ENCODE assay signal across 15 cellular contexts in the genomic region with DNA sequence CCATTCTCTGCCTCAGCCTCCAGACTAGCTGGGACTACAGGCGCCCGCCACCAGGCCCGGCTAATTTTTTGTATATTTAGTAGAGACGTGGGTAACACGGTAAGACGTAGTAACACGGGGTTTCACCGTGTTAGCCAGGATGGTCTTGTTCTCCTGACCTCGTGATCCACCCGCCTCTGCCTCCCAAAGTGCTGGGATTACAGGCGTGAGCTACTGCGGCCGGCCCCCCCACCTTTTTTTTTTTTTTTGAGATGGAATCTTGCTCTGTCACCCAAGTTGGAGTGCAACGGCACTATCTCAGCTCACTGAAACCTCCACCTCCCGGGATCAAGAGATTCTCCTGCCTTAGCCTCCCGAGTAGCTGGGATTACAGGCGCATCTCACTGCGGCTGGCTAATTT. TPM values are rescaled to one million over a fixed set of nuclear protein-coding genes. Genes with fewer than 3 reads are reported as not detected.
"Had no signal": no experiment of that assay in that cellular context is flagged by ENCODE, and none has a peak within 500 bp of the region (broad histone marks: within the 10 kb centered on the region; RNA-seq: fewer than 3 reads in every experiment).

No MANE protein-coding gene starts in this region.

RNA-seq across cellular contexts. Expression of a gene that starts 5.5 kb away (rescaled TPM):
- total RNA-seq: activated B cell treated with CpG ODN at 0.5 μM for 24 hours; activated CD4-positive, alpha-beta memory T cell treated with anti-CD3 and anti-CD28 coated beads for 36 hours; activated CD4-positive, alpha-beta T cell treated with anti-CD3 and anti-CD28 coated beads, Interleukin-2, amount 10 ng/mL, durations not matched to agents 24 days and 14 days; activated CD8-positive, alpha-beta memory T cell treated with anti-CD3 and anti-CD28 coated beads for 36 hours; activated CD8-positive, alpha-beta T cell treated with anti-CD3 and anti-CD28 coated beads for 36 hours; activated naive CD4-positive, alpha-beta T cell treated with anti-CD3 and anti-CD28 coated beads for 36 hours; activated naive CD4-positive, alpha-beta T cell treated with anti-CD3 and anti-CD28 coated beads, Interleukin-2, amount 50 U/mL, for 72 hours; activated naive CD8-positive, alpha-beta T cell treated with anti-CD3 and anti-CD28 coated beads for 36 hours; activated T-cell treated with anti-CD3 and anti-CD28 coated beads, Interleukin-2, amount 50 U/mL, for 72 hours; activated T-helper 1 cell treated with anti-CD3 and anti-CD28 coated beads, Interleukin-12 subunit alpha, Interleukin-12 subunit beta, Interleukin-2, Interleukin-4 antibody, amounts not matched to agents 30 ng/mL and 10 ng/mL and 1 ng/mL, durations not matched to agents 14 hours and 24 hours and 36 hours; activated T-helper 17 cell treated with anti-CD3 and anti-CD28 coated beads, Interleukin-2, amount 50 U/mL, for 72 hours; aorta; astrocyte; cardiac septum; T-helper 2 cell treated with Interferon-gamma antibody and Interleukin-4, amounts not matched to agents 100 ng/mL and 5 ng/mL, for 36 hours had no signal

RNA-seq across cellular contexts. Expression of a gene that starts 36.8 kb away (rescaled TPM):
- total RNA-seq: activated B cell treated with CpG ODN at 0.5 μM for 24 hours; activated CD4-positive, alpha-beta memory T cell treated with anti-CD3 and anti-CD28 coated beads for 36 hours; activated CD4-positive, alpha-beta T cell treated with anti-CD3 and anti-CD28 coated beads, Interleukin-2, amount 10 ng/mL, durations not matched to agents 24 days and 14 days; activated CD8-positive, alpha-beta memory T cell treated with anti-CD3 and anti-CD28 coated beads for 36 hours; activated CD8-positive, alpha-beta T cell treated with anti-CD3 and anti-CD28 coated beads for 36 hours; activated naive CD4-positive, alpha-beta T cell treated with anti-CD3 and anti-CD28 coated beads for 36 hours; activated naive CD8-positive, alpha-beta T cell treated with anti-CD3 and anti-CD28 coated beads for 36 hours; activated T-helper 1 cell treated with anti-CD3 and anti-CD28 coated beads, Interleukin-12 subunit alpha, Interleukin-12 subunit beta, Interleukin-2, Interleukin-4 antibody, amounts not matched to agents 30 ng/mL and 10 ng/mL and 1 ng/mL, durations not matched to agents 14 hours and 24 hours and 36 hours; activated T-helper 17 cell treated with anti-CD3 and anti-CD28 coated beads, Interleukin-2, amount 50 U/mL, for 72 hours; T-helper 2 cell treated with Interferon-gamma antibody and Interleukin-4, amounts not matched to agents 100 ng/mL and 5 ng/mL, for 36 hours had no signal
